ENCODE assay signal across 1 cellular context in genomic region chr7:44348300-44348699, GRCh38.
TF ChIP-seq lines count a peak whose summit lies in the region.

No MANE protein-coding gene starts in this region.

TF ChIP-seq in K562, 482 proteins besides CTCF, POLR2A, EP300 and RAD21 (continued from another document):
- TF ChIP-seq PRDM10 (IDR thresholded peaks at IDR 0.05; ENCODE audit: partially characterized antibody) = peak; percentile 79
